Comparison of ENCODE assay signal across 8 cellular contexts in genomic region chr14:39015360-39015961, GRCh38.
DNase-seq lines count a peak whose midpoint lies in the region; ATAC-seq, FAIRE-seq and TF ChIP-seq lines count a peak whose summit lies in the region.

No MANE protein-coding gene starts in this region.

- no peak overlapping the region for H3K4me3 Mint-ChIP-seq in Caco-2 (ENCODE audit: unreplicated experiment)
- H3K4me3 Mint-ChIP-seq in activated T-helper 1 cell treated with anti-CD3 and anti-CD28 coated beads, Interleukin-12 subunit alpha, Interleukin-12 subunit beta, Interleukin-2, Interleukin-4 antibody, amounts not matched to agents 30 ng/mL and 10 ng/mL and 1 ng/mL, durations not matched to agents 14 hours and 24 hours and 36 hours, result no peak overlapping the region

- CTCF ChIA-PET in Caco-2 (lab: Charles Lee) (interaction anchor here (0.6 to 1.7 kb wide), 7 partner anchors 8 to 292 kb away, joined by 3 to 8 read pairs (median 3); no protein-coding TSS in a partner anchor), HepG2 (lab: Yijun Ruan, JAX; ENCODE audit: low intra/inter-chr PET ratio, low total read pairs) (interaction anchor here (1.5 to 4.1 kb wide), 5 partner anchors 19 to 294 kb away, joined by 5 to 26 read pairs (median 19); no protein-coding TSS in a partner anchor)

- no peak overlapping the region for H3K9ac ChIP-seq in HepG2 (ENCODE audit: insufficient read depth, low read depth, low read length)

- H3K36me3 Mint-ChIP-seq in Caco-2 (ENCODE audit: insufficient read depth, unreplicated experiment), result peaks cover 38% of the 10 kb centered on the region
- no peaks in the 10 kb centered on the region for H3K36me3 Mint-ChIP-seq in activated T-helper 1 cell treated with anti-CD3 and anti-CD28 coated beads, Interleukin-12 subunit alpha, Interleukin-12 subunit beta, Interleukin-2, Interleukin-4 antibody, amounts not matched to agents 30 ng/mL and 10 ng/mL and 1 ng/mL, durations not matched to agents 14 hours and 24 hours and 36 hours (ENCODE audit: low read depth)

- no peak overlapping the region for H3K27ac ChIP-seq in HepG2 (ENCODE audit: extremely low read length, insufficient read depth, low read length)

- H3K4me1 ChIP-seq in Caco-2 (peaks cover 4% of the 10 kb centered on the region; the same call in 1 of the 2 replicates), HepG2 (ENCODE audit: insufficient read depth, low read length) (peaks cover 34% of the 10 kb centered on the region)

- peak; percentile 36 for FAIRE-seq in HepG2 (lab: Jason Lieb, UNC)

- H3K36me3 ChIP-seq in Caco-2 (ENCODE audit: control insufficient read depth, insufficient read depth, low read length), result no peaks in the 10 kb centered on the region
- H3K36me3 ChIP-seq in HepG2 (replicated peaks in 1 of 2; ENCODE audit: control insufficient read depth in 1 of 2, insufficient read depth in 2 of 2, low read length in 2 of 2), result no peaks in the 10 kb centered on the region

- H3K4me3 ChIP-seq in Caco-2 (ENCODE audit: low read depth, low read length) (no peak overlapping the region), HepG2 (replicated peaks in 1 of 3; ENCODE audit: insufficient read depth in 1 of 3, low read depth in 2 of 3, low read length in 3 of 3) (no peak overlapping the region)

- H3K4me1 Mint-ChIP-seq in Caco-2 (ENCODE audit: low read depth, unreplicated experiment), result peaks cover 6% of the 10 kb centered on the region
- no peaks in the 10 kb centered on the region for H3K4me1 Mint-ChIP-seq in activated T-helper 1 cell treated with anti-CD3 and anti-CD28 coated beads, Interleukin-12 subunit alpha, Interleukin-12 subunit beta, Interleukin-2, Interleukin-4 antibody, amounts not matched to agents 30 ng/mL and 10 ng/mL and 1 ng/mL, durations not matched to agents 14 hours and 24 hours and 36 hours (ENCODE audit: low read depth)

- TF ChIP-seq CTCF in Caco-2 (IDR thresholded peaks at IDR 0.05; ENCODE audit: insufficient read depth in 1 of 2, low read depth in 1 of 2, low read length in 1 of 2, severe bottlenecking in 1 of 2, unreplicated experiment in 1 of 2) (peak; percentile 67 to 81), HepG2 (CRISPR knock-in tag; IDR thresholded peaks at IDR 0.05) (peak; percentile 88)

- no peak for TF ChIP-seq POLR2A in HepG2 (IDR thresholded peaks at IDR 0.05; ENCODE audit: insufficient read depth in 1 of 2, low read depth in 2 of 2, low read length in 2 of 2)

- H3K27me3 ChIP-seq in Caco-2 (replicated peaks; ENCODE audit: control insufficient read depth, insufficient read depth, low read length) (no peaks in the 10 kb centered on the region), HepG2 (ENCODE audit: control insufficient read depth in 1 of 2, insufficient read depth in 2 of 2, low read length in 2 of 2) (no peaks in the 10 kb centered on the region)

- H3K27ac Mint-ChIP-seq in Caco-2 (ENCODE audit: unreplicated experiment), result no peak overlapping the region
- H3K27ac Mint-ChIP-seq in activated T-helper 1 cell treated with anti-CD3 and anti-CD28 coated beads, Interleukin-12 subunit alpha, Interleukin-12 subunit beta, Interleukin-2, Interleukin-4 antibody, amounts not matched to agents 30 ng/mL and 10 ng/mL and 1 ng/mL, durations not matched to agents 14 hours and 24 hours and 36 hours, result no peak overlapping the region

- no peaks in the 10 kb centered on the region for H4K20me1 ChIP-seq in HepG2 (ENCODE audit: insufficient read depth, low read length)

- no peaks in the 10 kb centered on the region for H3K27me3 Mint-ChIP-seq in Caco-2 (ENCODE audit: insufficient read depth, unreplicated experiment)
- H3K27me3 Mint-ChIP-seq in activated T-helper 1 cell treated with anti-CD3 and anti-CD28 coated beads, Interleukin-12 subunit alpha, Interleukin-12 subunit beta, Interleukin-2, Interleukin-4 antibody, amounts not matched to agents 30 ng/mL and 10 ng/mL and 1 ng/mL, durations not matched to agents 14 hours and 24 hours and 36 hours (ENCODE audit: insufficient read depth), result no peaks in the 10 kb centered on the region

- intact Hi-C loops in Caco-2 (cut with micrococcal nuclease; ENCODE audit: unreplicated experiment), result loop anchor here (1.0 kb wide), 4 partner anchors 74 to 410 kb away; no protein-coding TSS in a partner anchor
- intact Hi-C loops in HepG2 (cut with micrococcal nuclease; ENCODE audit: unreplicated experiment), result loop anchor here (1.0 to 10.0 kb wide), 6 partner anchors 74 to 1113 kb away; no protein-coding TSS in a partner anchor
- intact Hi-C loops in activated T-helper 1 cell treated with anti-CD3 and anti-CD28 coated beads, Interleukin-12 subunit alpha, Interleukin-12 subunit beta, Interleukin-2, Interleukin-4 antibody, amounts not matched to agents 30 ng/mL and 10 ng/mL and 1 ng/mL, durations not matched to agents 14 hours and 24 hours and 36 hours (cut with micrococcal nuclease), result loop anchor here (2.0 to 5.0 kb wide), 3 partner anchors 148 to 1113 kb away; no protein-coding TSS in a partner anchor

- WGBS in HepG2 (ENCODE audit: low lambda C conversion rate), result 18% methylated on average over 5 of the region's 5 CpGs

- H2AFZ ChIP-seq in HepG2 (ENCODE audit: low read length), result no peak overlapping the region

- peak; percentile 81 for TF ChIP-seq RAD21 in HepG2 (CRISPR knock-in tag; IDR thresholded peaks at IDR 0.05)

- no peak for TF ChIP-seq EP300 in HepG2 (IDR thresholded peaks at IDR 0.05; ENCODE audit: low read depth in 2 of 2, low read length in 2 of 2)
- no peak for TF ChIP-seq EP300 in HepG2 (CRISPR knock-in tag; IDR thresholded peaks at IDR 0.05; ENCODE audit: borderline replicate concordance)

- H3K9me3 ChIP-seq in Caco-2 (no peaks in the 10 kb centered on the region), HepG2 (ENCODE audit: low read length) (no peaks in the 10 kb centered on the region)

- H3K4me2 ChIP-seq in HepG2 (ENCODE audit: low read depth, low read length), result no peak overlapping the region

- no peaks in the 10 kb centered on the region for H3K9me3 Mint-ChIP-seq in Caco-2 (ENCODE audit: unreplicated experiment)
- no peaks in the 10 kb centered on the region for H3K9me3 Mint-ChIP-seq in activated T-helper 1 cell treated with anti-CD3 and anti-CD28 coated beads, Interleukin-12 subunit alpha, Interleukin-12 subunit beta, Interleukin-2, Interleukin-4 antibody, amounts not matched to agents 30 ng/mL and 10 ng/mL and 1 ng/mL, durations not matched to agents 14 hours and 24 hours and 36 hours

- ATAC-seq in GM18861 (IDR thresholded peaks at IDR 0.05; ENCODE audit: unreplicated experiment) (peak; percentile 94), HG03175 (IDR thresholded peaks at IDR 0.05; ENCODE audit: unreplicated experiment) (peak; percentile 87), HepG2 (peak; percentile 41; the same call in 2 of the 3 replicates)

- POLR2A ChIA-PET in Caco-2 (lab: Charles Lee) (no interaction called here), HepG2 (lab: Yijun Ruan, JAX) (interaction anchor here (1.4 to 4.9 kb wide), 4 partner anchors 9 to 155 kb away, joined by 4 to 59 read pairs (median 30); partner anchors contain the start of genes SEC23A and TRAPPC6B)

- in situ Hi-C loops in T47D (cut with HindIII; ENCODE audit: low pct_unique_long_range_greater_than_20kb, low sequenced_read_pairs) (no loop called here), HepG2 (cut with HindIII; ENCODE audit: extremely low pct_ligation_motif_present, low pct_unique_long_range_greater_than_20kb) (loop anchor here (5.0 to 25.0 kb wide), 2 partner anchors 148 to 1103 kb away; no protein-coding TSS in a partner anchor)

- BruUV-seq in Caco-2 (replicated peaks; lab: Mats Ljungman, UMichigan), result no TSS peak
- no TSS peak for BruUV-seq in HepG2 (replicated peaks; lab: Mats Ljungman, UMichigan)

- DNase-seq in Caco-2, result peak in 1 of 2 experiments; percentile 37
- peak; percentile 42 to 67 for DNase-seq in NCI-H526 (lab: John Stamatoyannopoulos, UW)
- peak; percentile 63 to 71 for DNase-seq in T47D (ENCODE audit: low read depth in 1 of 2, low spot score in 1 of 2)
- DNase-seq in HepG2 (ENCODE audit: low spot score), result peak; percentile 84
- no peak for DNase-seq in activated CD8-positive, alpha-beta memory T cell treated with anti-CD3 and anti-CD28 coated beads, Interleukin-2, amount 50 U/mL, for 4 hours
- DNase-seq in activated T-helper 1 cell treated with anti-CD3 and anti-CD28 coated beads, Interleukin-12 subunit alpha, Interleukin-12 subunit beta, Interleukin-2, Interleukin-4 antibody, amounts not matched to agents 30 ng/mL and 10 ng/mL and 1 ng/mL, durations not matched to agents 14 hours and 24 hours and 36 hours (ENCODE audit: low spot score), result no peak

- no peaks in the 10 kb centered on the region for H3K79me2 ChIP-seq in HepG2 (ENCODE audit: insufficient read depth, low read length)

TF ChIP-seq in HepG2, 621 proteins besides CTCF, POLR2A, EP300 and RAD21 (continues in another document):
- TF ChIP-seq ZBTB20 (CRISPR knock-in tag; IDR thresholded peaks at IDR 0.05; ENCODE audit: borderline replicate concordance, low read depth), result no peak
- TF ChIP-seq, protein P1, sequence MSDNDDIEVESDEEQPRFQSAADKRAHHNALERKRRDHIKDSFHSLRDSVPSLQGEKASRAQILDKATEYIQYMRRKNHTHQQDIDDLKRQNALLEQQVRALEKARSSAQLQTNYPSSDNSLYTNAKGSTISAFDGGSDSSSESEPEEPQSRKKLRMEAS (IDR thresholded peaks at IDR 0.05), result no peak
- TF ChIP-seq HOXA5 (CRISPR knock-in tag; IDR thresholded peaks at IDR 0.05), result 0 out of 2 replicates have a peak, but pooled peaks have one; percentile 28
- no peak for TF ChIP-seq KLF15 (CRISPR knock-in tag; IDR thresholded peaks at IDR 0.05; ENCODE audit: borderline replicate concordance)
- no peak for TF ChIP-seq ZNF616 (CRISPR knock-in tag; IDR thresholded peaks at IDR 0.05; ENCODE audit: low read depth)
- TF ChIP-seq, protein P2, sequence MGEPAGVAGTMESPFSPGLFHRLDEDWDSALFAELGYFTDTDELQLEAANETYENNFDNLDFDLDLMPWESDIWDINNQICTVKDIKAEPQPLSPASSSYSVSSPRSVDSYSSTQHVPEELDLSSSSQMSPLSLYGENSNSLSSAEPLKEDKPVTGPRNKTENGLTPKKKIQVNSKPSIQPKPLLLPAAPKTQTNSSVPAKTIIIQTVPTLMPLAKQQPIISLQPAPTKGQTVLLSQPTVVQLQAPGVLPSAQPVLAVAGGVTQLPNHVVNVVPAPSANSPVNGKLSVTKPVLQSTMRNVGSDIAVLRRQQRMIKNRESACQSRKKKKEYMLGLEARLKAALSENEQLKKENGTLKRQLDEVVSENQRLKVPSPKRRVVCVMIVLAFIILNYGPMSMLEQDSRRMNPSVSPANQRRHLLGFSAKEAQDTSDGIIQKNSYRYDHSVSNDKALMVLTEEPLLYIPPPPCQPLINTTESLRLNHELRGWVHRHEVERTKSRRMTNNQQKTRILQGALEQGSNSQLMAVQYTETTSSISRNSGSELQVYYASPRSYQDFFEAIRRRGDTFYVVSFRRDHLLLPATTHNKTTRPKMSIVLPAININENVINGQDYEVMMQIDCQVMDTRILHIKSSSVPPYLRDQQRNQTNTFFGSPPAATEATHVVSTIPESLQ (CRISPR knock-in tag; conservative IDR thresholded peaks at IDR 0.05), result no peak
- TF ChIP-seq ZNF484 (CRISPR knock-in tag; IDR thresholded peaks at IDR 0.05; ENCODE audit: borderline replicate concordance, low read depth), result no peak
- TF ChIP-seq, protein P3, sequence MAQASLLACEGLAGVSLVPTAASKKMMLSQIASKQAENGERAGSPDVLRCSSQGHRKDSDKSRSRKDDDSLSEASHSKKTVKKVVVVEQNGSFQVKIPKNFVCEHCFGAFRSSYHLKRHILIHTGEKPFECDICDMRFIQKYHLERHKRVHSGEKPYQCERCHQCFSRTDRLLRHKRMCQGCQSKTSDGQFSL (CRISPR knock-in tag; IDR thresholded peaks at IDR 0.05), result no peak

Comparison
In these comparisons a context has a peak if more than half of its experiments do, and no peak if none do; other contexts are left out.
1. DNase-seq: peak in NCI-H526 (2 of 2), T47D (2 of 2) and HepG2 (single experiment); none in activated CD8-positive, alpha-beta memory T cell treated with anti-CD3 and anti-CD28 coated beads, Interleukin-2, amount 50 U/mL, for 4 hours (single experiment) and activated T-helper 1 cell treated with anti-CD3 and anti-CD28 coated beads, Interleukin-12 subunit alpha, Interleukin-12 subunit beta, Interleukin-2, Interleukin-4 antibody, amounts not matched to agents 30 ng/mL and 10 ng/mL and 1 ng/mL, durations not matched to agents 14 hours and 24 hours and 36 hours (single experiment).
2. ATAC-seq: peak in every context shown above with its lines; median percentile 94 in GM18861; 87 in HG03175; 41 in HepG2.